10 cellular contexts compared by ENCODE assay signal in the genomic region with DNA sequence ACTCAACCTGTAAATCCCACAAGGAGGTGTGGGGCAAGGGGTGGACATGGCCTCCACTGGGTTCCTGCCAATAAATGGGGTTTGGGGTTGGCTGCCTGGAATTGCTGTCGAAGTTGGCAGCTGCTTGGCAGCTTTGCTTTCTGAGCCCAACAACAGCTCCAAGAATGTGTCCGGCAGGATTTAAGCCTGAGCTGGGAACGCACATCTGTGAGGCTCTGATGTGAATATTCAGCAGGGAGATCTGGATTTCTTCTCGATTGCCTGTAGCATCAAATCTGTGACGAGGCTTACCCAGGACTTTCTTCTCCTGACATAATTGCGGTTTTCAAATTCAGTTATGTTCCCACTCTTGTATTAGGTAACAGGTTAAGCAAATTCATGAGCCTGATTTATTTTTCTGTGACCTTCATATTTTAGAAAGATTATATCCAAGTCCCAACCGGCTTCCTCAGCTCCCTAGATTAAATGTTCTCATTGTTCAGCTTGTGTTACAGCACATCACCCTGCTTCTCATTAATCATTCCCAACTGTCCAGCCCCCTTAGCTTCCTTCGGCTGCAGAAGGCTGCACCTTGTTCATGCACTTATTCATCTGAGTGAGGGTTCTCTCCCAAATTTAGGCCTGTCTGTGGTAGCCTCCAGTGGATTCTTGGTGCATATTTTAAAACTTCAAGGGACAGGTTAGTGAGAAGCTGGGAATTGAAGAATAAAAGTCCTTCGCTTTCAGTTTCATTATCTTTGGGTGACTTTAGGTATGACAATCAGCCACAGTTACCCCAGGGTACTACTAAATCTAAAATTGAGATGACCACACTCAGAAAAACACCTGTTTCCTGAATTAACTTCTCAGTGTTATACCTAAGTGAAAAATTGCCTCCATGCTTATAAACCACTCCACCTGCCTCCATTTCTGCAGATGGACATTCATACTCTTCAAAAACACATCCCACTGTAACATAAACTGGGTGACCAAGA.
A peak's percentile ranks its signal among the peaks of the same experiment; 100 is the strongest.
DNase-seq lines count a peak whose midpoint lies in the region; ATAC-seq and TF ChIP-seq lines count a peak whose summit lies in the region.
"Had no signal": no experiment of that assay in that cellular context is flagged by ENCODE, and none has a peak within 500 bp of the region (broad histone marks: within the 10 kb centered on the region; RNA-seq: fewer than 3 reads in every experiment).

No MANE protein-coding gene starts in this region.

- H3K4me3 Mint-ChIP-seq in natural killer cell, result no peak overlapping the region
- no peak overlapping the region for H3K4me3 Mint-ChIP-seq in effector memory CD8-positive, alpha-beta T cell
- H3K4me3 Mint-ChIP-seq: activated T-cell treated with anti-CD3 and anti-CD28 coated beads, Interleukin-2, amount 50 U/mL, for 72 hours had no signal

- DNase-seq in natural killer cell, result no peak
- no peak for DNase-seq in effector memory CD8-positive, alpha-beta T cell
- DNase-seq in GM13976 (ENCODE audit: low spot score), result no peak
- DNase-seq in NCI-H1694 treated with DMSO at 0.1 percent for 48 hours (lab: John Stamatoyannopoulos, UW), result no peak
- no peak for DNase-seq in aorta
- DNase-seq: activated T-cell treated with anti-CD3 and anti-CD28 coated beads, Interleukin-2, amount 50 U/mL, for 72 hours; NCI-H187 treated with DMSO at 0.1 percent for 48 hours had no signal

- intact Hi-C loops in natural killer cell (cut with micrococcal nuclease) (no loop called here), aorta (cut with DNase I) (no loop called here)

- TF ChIP-seq CTCF in natural killer cell (IDR thresholded peaks at IDR 0.05) (no peak), GM13976 (IDR thresholded peaks at IDR 0.05; ENCODE audit: borderline replicate concordance, control extremely low read depth, extremely low read depth, insufficient read depth, missing control alignments) (no peak)

- peaks cover 0 to 2% of the 10 kb centered on the region in 2 donors for H3K9me3 Mint-ChIP-seq in natural killer cell
- peaks cover 0 to 1% of the 10 kb centered on the region in 2 donors for H3K9me3 Mint-ChIP-seq in effector memory CD8-positive, alpha-beta T cell

- H3K9me3 ChIP-seq in aorta (ENCODE audit: control insufficient read depth, low read length), result no peaks in the 10 kb centered on the region

- ATAC-seq in GM18873 (IDR thresholded peaks at IDR 0.05; ENCODE audit: low FRiP score, unreplicated experiment), result peak; percentile 88
- peak; percentile 72 for ATAC-seq in GM21737 (IDR thresholded peaks at IDR 0.05; ENCODE audit: unreplicated experiment)
- ATAC-seq in HG03521 (IDR thresholded peaks at IDR 0.05; ENCODE audit: unreplicated experiment), result peak; percentile 80
- ATAC-seq in natural killer cell, result no peak
- no peak for ATAC-seq in effector memory CD8-positive, alpha-beta T cell (replicated peaks)
- ATAC-seq in aorta (ENCODE audit: low FRiP score), result no peak

- no peaks in the 10 kb centered on the region for H3K27me3 Mint-ChIP-seq in natural killer cell (ENCODE audit: low read depth in 2 of 2)
- no peaks in the 10 kb centered on the region for H3K27me3 Mint-ChIP-seq in effector memory CD8-positive, alpha-beta T cell

- peaks cover 3% of the 10 kb centered on the region in 2 donors for H3K36me3 ChIP-seq in aorta (ENCODE audit: control insufficient read depth in 1 of 2, insufficient read depth in 2 of 2, low read length in 1 of 2)

- H3K27me3 ChIP-seq in aorta (ENCODE audit: control insufficient read depth in 1 of 2, insufficient read depth in 2 of 2, low read length in 1 of 2), result no peaks in the 10 kb centered on the region

- 19 to 21% methylated on average over 9 of the region's 9 CpGs for WGBS in aorta, 2 donors

- H3K4me3 ChIP-seq in aorta (ENCODE audit: low read length in 2 of 2), result no peak overlapping the region

- in situ Hi-C loops in GM13976 (cut with MboI; ENCODE audit: low sequenced_read_pairs, unreplicated experiment), result loop anchor here (25.0 kb wide), 1 partner anchor 430 kb away; no protein-coding TSS in a partner anchor

- peaks cover 24% of the 10 kb centered on the region for H3K36me3 Mint-ChIP-seq in natural killer cell
- peaks cover 27% of the 10 kb centered on the region for H3K36me3 Mint-ChIP-seq in effector memory CD8-positive, alpha-beta T cell (ENCODE audit: insufficient read depth)

- H3K27ac Mint-ChIP-seq in natural killer cell, result peak overlapping the region; percentile 47 to 65
- peak overlapping the region in 1 of 2 donors; percentile 80 for H3K27ac Mint-ChIP-seq in effector memory CD8-positive, alpha-beta T cell
- H3K27ac Mint-ChIP-seq: activated T-cell treated with anti-CD3 and anti-CD28 coated beads, Interleukin-2, amount 50 U/mL, for 72 hours had no signal

- H3K4me1 Mint-ChIP-seq in natural killer cell, result peaks cover 9% of the 10 kb centered on the region in 2 donors
- H3K4me1 Mint-ChIP-seq in effector memory CD8-positive, alpha-beta T cell (ENCODE audit: low read depth in 2 of 2), result peaks cover 0 to 7% of the 10 kb centered on the region in 2 donors

- H3K27ac ChIP-seq in aorta (ENCODE audit: low read depth in 1 of 2, low read length in 2 of 2), result peak overlapping the region in 1 of 2 donors; percentile 23

- no peaks in the 10 kb centered on the region for H3K4me1 ChIP-seq in aorta (ENCODE audit: control insufficient read depth in 1 of 2, insufficient read depth in 2 of 2, low read length in 2 of 2)

Comparison
In these comparisons a context has a peak if more than half of its experiments do, and no peak if none do; other contexts are left out.
1. ATAC-seq: peak in GM18873 (single experiment), GM21737 (single experiment) and HG03521 (single experiment); none in natural killer cell (0 of 3), effector memory CD8-positive, alpha-beta T cell (single experiment) and aorta (single experiment).